In the genomic region with DNA sequence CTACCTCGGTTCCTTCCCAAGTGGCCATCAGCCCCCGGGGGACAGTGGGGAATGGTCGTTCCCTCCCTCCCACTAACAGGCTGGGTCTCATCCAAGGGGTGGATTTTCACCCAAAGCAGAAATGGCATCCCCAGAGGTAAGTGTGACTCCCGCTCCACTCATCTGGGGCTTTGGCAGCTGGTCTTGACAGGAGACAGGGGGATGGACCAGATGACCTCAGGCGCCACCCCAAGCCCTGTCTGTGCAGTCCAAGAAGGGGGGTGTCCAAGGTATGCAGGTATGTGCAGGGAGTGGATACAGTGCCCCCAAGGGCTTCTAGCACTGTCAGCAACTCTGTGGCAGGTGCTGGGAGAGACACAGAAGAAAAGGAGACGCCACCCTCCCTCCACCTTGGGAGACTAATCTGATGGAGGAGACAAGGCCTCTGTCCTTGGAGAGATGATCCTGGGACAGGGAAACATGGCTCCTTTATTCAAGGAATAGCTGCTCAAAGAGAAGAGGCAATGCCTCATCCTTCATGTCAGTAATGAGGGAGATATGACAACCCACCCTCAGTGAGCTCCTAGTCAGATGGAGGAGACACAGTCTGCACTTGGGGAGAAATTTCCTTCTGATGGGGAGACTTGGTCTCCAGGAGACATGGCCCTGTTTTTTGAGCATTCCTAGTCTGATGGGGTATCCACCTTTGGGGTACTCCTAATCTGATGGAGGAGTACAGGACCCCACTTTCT, we compare ENCODE assay signal across 29 cellular contexts. TPM values are rescaled to one million over a fixed set of nuclear protein-coding genes. Genes with fewer than 3 reads are reported as not detected.
DNase-seq lines count a peak whose midpoint lies in the region; ATAC-seq, FAIRE-seq and TF ChIP-seq lines count a peak whose summit lies in the region.
"Had no signal": no experiment of that assay in that cellular context is flagged by ENCODE, and none has a peak within 500 bp of the region (broad histone marks: within the 10 kb centered on the region; RNA-seq: fewer than 3 reads in every experiment).

No MANE protein-coding gene starts in this region.

- FAIRE-seq in K562 (lab: Jason Lieb, UNC) = no peak
- FAIRE-seq: A204.1, GM12891, GM18507 had no signal

- H3K9me2 ChIP-seq in PC-3 (replicated peaks; ENCODE audit: low read length) = no peaks in the 10 kb centered on the region

- intact Hi-C loops in right cardiac atrium (cut with DNase I) (no loop called here), heart left ventricle (cut with DNase I) (no loop called here), K562 (cut with micrococcal nuclease) (no loop called here), PC-3 (cut with micrococcal nuclease) (no loop called here)

- no peak overlapping the region for H3K9ac ChIP-seq in K562 (ENCODE audit: insufficient read depth in 1 of 2, low read depth in 2 of 2, low read length in 2 of 2)
- H3K9ac ChIP-seq in PC-3 (ENCODE audit: low read length) = no peak overlapping the region
- H3K9ac ChIP-seq: BLaER1 treated with 17β-estradiol and CSF1 and Interleukin-3, amounts not matched to agents 10 nM and 100 nM had no signal

- no peak for TF ChIP-seq EP300 in K562 (IDR thresholded peaks at IDR 0.05; ENCODE audit: low read length)

- H3K4me2 ChIP-seq in K562 (ENCODE audit: insufficient read depth, low read length) (no peak overlapping the region), osteoblast (ENCODE audit: insufficient read depth, low read length) (no peak overlapping the region), PC-3 (ENCODE audit: low read length) (no peak overlapping the region)
- H3K4me2 ChIP-seq: BLaER1 treated with 17β-estradiol and CSF1 and Interleukin-3, amounts not matched to agents 10 nM and 100 nM; GM23338 had no signal

- H3K27ac ChIP-seq in right cardiac atrium (ENCODE audit: low read length) = no peak overlapping the region
- H3K27ac ChIP-seq in heart left ventricle = no peak overlapping the region
- H3K27ac ChIP-seq in K562 (ENCODE audit: extremely low read depth, low read depth, low read length) = no peak overlapping the region
- no peak overlapping the region for H3K27ac ChIP-seq in osteoblast (ENCODE audit: low read depth, low read length)
- no peak overlapping the region for H3K27ac ChIP-seq in PC-3 (ENCODE audit: low read length)
- H3K27ac ChIP-seq: 22Rv1; BLaER1 treated with 17β-estradiol and CSF1 and Interleukin-3, amounts not matched to agents 10 nM and 100 nM had no signal

- no peaks in the 10 kb centered on the region for H3K27me3 ChIP-seq in right cardiac atrium (ENCODE audit: control insufficient read depth, insufficient read depth)
- no peaks in the 10 kb centered on the region for H3K27me3 ChIP-seq in heart left ventricle
- H3K27me3 ChIP-seq in K562 (ENCODE audit: control insufficient read depth in 2 of 2, insufficient read depth in 2 of 2, low read length in 2 of 2) = no peaks in the 10 kb centered on the region
- H3K27me3 ChIP-seq in osteoblast (ENCODE audit: insufficient read depth, low read length) = no peaks in the 10 kb centered on the region
- H3K27me3 ChIP-seq in PC-3 (ENCODE audit: low read length) = no peaks in the 10 kb centered on the region
- H3K27me3 ChIP-seq: BE2C; BLaER1 treated with 17β-estradiol and CSF1 and Interleukin-3, amounts not matched to agents 10 nM and 100 nM had no signal

- CTCF ChIA-PET in K562 (lab: Yijun Ruan, JAX; ENCODE audit: low intra/inter-chr PET ratio) (no interaction called here), PC-3 (lab: Charles Lee) (no interaction called here)

- peak in 2 of 3 donors; percentile 10 to 13 for DNase-seq in right cardiac atrium
- no peak for DNase-seq in heart left ventricle
- no peak for DNase-seq in K562 (ENCODE audit: extremely low read depth in 1 of 4, low spot score in 3 of 4)
- DNase-seq in osteoblast (ENCODE audit: insufficient read length, low spot score, missing footprints) = peak; percentile 59
- DNase-seq in dedifferentiated amniotic fluid mesenchymal stem cell (ENCODE audit: extremely low spot score) = no peak
- no peak for DNase-seq in PC-3
- DNase-seq: ACHN; AML-193; BE2C; Calu3; CD4-positive, alpha-beta T cell; CD8-positive, alpha-beta memory T cell; COR-L47; DMS53; DMS79 treated with DMSO at 0.1 percent for 48 hours; GF-D8; H9 had no signal

- TF ChIP-seq CTCF in heart left ventricle (IDR thresholded peaks at IDR 0.05) (no peak), K562 (IDR thresholded peaks at IDR 0.05 in 2 of 3, conservative IDR thresholded peaks at IDR 0.05 in 1 of 3; ENCODE audit: insufficient read depth in 2 of 3, low read depth in 1 of 3, low read length in 3 of 3) (no peak), osteoblast (IDR thresholded peaks at IDR 0.05; ENCODE audit: extremely low read depth, low read depth, low read length) (no peak), PC-3 (conservative IDR thresholded peaks at IDR 0.05; ENCODE audit: low read depth, low read length) (no peak)

- no peak for TF ChIP-seq RAD21 in K562 (CRISPR knock-in tag; conservative IDR thresholded peaks at IDR 0.05 in 1 of 2, IDR thresholded peaks at IDR 0.05 in 1 of 2)

- no peaks in the 10 kb centered on the region for H3F3A ChIP-seq in PC-3 (ENCODE audit: low read length, unreplicated experiment)

- no peak overlapping the region for H3K4me3 ChIP-seq in right cardiac atrium (ENCODE audit: low read length)
- H3K4me3 ChIP-seq in heart left ventricle = no peak overlapping the region
- H3K4me3 ChIP-seq in K562 = no peak overlapping the region
- H3K4me3 ChIP-seq in osteoblast (ENCODE audit: insufficient read depth, low read length) = no peak overlapping the region
- H3K4me3 ChIP-seq in PC-3 (ENCODE audit: low read length) = no peak overlapping the region
- H3K4me3 ChIP-seq: BLaER1 treated with 17β-estradiol and CSF1 and Interleukin-3, amounts not matched to agents 10 nM and 100 nM; GM23338 had no signal

- H3K79me2 ChIP-seq in K562 (ENCODE audit: control insufficient read depth, insufficient read depth, low read length) = no peaks in the 10 kb centered on the region
- no peaks in the 10 kb centered on the region for H3K79me2 ChIP-seq in osteoblast (ENCODE audit: insufficient read depth, low read length)
- H3K79me2 ChIP-seq in PC-3 (ENCODE audit: low read length) = no peaks in the 10 kb centered on the region

- 83% methylated on average over 6 of the region's 6 CpGs for whole genome bisulfite sequencing in right cardiac atrium
- 88 to 92% (median 89%) methylated on average over 6 of the region's 6 CpGs for WGBS in heart left ventricle, 4 donors
- WGBS in K562 (ENCODE audit: insufficient coverage, low coverage, missing lambda C conversion rate) = 41% methylated on average over 6 of the region's 6 CpGs

- H2AFZ ChIP-seq in K562 (ENCODE audit: low read depth, low read length) (no peak overlapping the region), osteoblast (ENCODE audit: low read length) (no peak overlapping the region), PC-3 (ENCODE audit: low read length) (no peak overlapping the region)
- H2AFZ ChIP-seq: GM23338 had no signal

- no peaks in the 10 kb centered on the region for H3K4me1 ChIP-seq in right cardiac atrium (ENCODE audit: control insufficient read depth, insufficient read depth, low read length)
- H3K4me1 ChIP-seq in heart left ventricle = peaks cover 0 to 4% (median 0%) of the 10 kb centered on the region in 12 donors
- H3K4me1 ChIP-seq in K562 (replicated peaks in 1 of 2; ENCODE audit: control insufficient read depth in 2 of 2, insufficient read depth in 2 of 2, low read length in 2 of 2) = peaks cover 0 to 14% of the 10 kb centered on the region in 2 experiments; a peak in 4 of 5 replicates
- no peaks in the 10 kb centered on the region for H3K4me1 ChIP-seq in osteoblast (ENCODE audit: insufficient read depth, low read length)
- H3K4me1 ChIP-seq in PC-3 (ENCODE audit: insufficient read depth, low read length) = no peaks in the 10 kb centered on the region
- H3K4me1 ChIP-seq: BE2C had no signal

- H3K9me1 ChIP-seq in K562 (ENCODE audit: control insufficient read depth, insufficient read depth, low read length) = no peaks in the 10 kb centered on the region

- no peaks in the 10 kb centered on the region for H3K36me3 ChIP-seq in heart left ventricle
- H3K36me3 ChIP-seq in K562 (ENCODE audit: control insufficient read depth, insufficient read depth, low read length) = no peaks in the 10 kb centered on the region
- H3K36me3 ChIP-seq in osteoblast (ENCODE audit: insufficient read depth, low read length) = no peaks in the 10 kb centered on the region
- H3K36me3 ChIP-seq in PC-3 (ENCODE audit: low read depth, low read length) = no peaks in the 10 kb centered on the region
- H3K36me3 ChIP-seq: BE2C; BLaER1 treated with 17β-estradiol and CSF1 and Interleukin-3, amounts not matched to agents 10 nM and 100 nM had no signal

- TF ChIP-seq POLR2A in heart left ventricle (IDR thresholded peaks at IDR 0.05) (no peak), K562 (conservative IDR thresholded peaks at IDR 0.05) (no peak)

- H3K9me3 ChIP-seq in right cardiac atrium (ENCODE audit: control insufficient read depth, low read length) = no peaks in the 10 kb centered on the region
- no peaks in the 10 kb centered on the region for H3K9me3 ChIP-seq in heart left ventricle
- no peaks in the 10 kb centered on the region for H3K9me3 ChIP-seq in K562 (replicated peaks; ENCODE audit: control insufficient read depth, insufficient read depth, low read depth, low read length)
- H3K9me3 ChIP-seq in osteoblast (ENCODE audit: low read depth, low read length) = no peaks in the 10 kb centered on the region
- no peaks in the 10 kb centered on the region for H3K9me3 ChIP-seq in PC-3 (ENCODE audit: low read length)
- H3K9me3 ChIP-seq: BE2C; BLaER1 treated with 17β-estradiol and CSF1 and Interleukin-3, amounts not matched to agents 10 nM and 100 nM had no signal

- POLR2A ChIA-PET in K562 (lab: Yijun Ruan, JAX) (interaction anchor here (0.6 to 0.9 kb wide), 3 partner anchors 10 to 124 kb away, joined by 4 read pairs; no protein-coding TSS in a partner anchor), PC-3 (lab: Charles Lee; ENCODE audit: unreplicated experiment) (no interaction called here)

- H4K20me1 ChIP-seq in K562 (replicated peaks; ENCODE audit: control insufficient read depth, insufficient read depth, low read length) = no peaks in the 10 kb centered on the region
- no peaks in the 10 kb centered on the region for H4K20me1 ChIP-seq in osteoblast (ENCODE audit: insufficient read depth, low read length)
- no peaks in the 10 kb centered on the region for H4K20me1 ChIP-seq in PC-3 (ENCODE audit: low read length)
- H4K20me1 ChIP-seq: BLaER1 treated with 17β-estradiol and CSF1 and Interleukin-3, amounts not matched to agents 10 nM and 100 nM had no signal

- in situ Hi-C loops in K562 (cut with MboI) = no loop called here

- no peak for ATAC-seq in right cardiac atrium
- no peak for ATAC-seq in heart left ventricle
- no peak for ATAC-seq in K562
- ATAC-seq in PC-3 = no peak
- no peak for ATAC-seq in HG03520 (IDR thresholded peaks at IDR 0.05; ENCODE audit: unreplicated experiment)
- ATAC-seq: GM23338, HCT116 had no signal

- BruUV-seq in K562 (replicated peaks; lab: Mats Ljungman, UMichigan) (no TSS peak), PC-3 (replicated peaks; lab: Mats Ljungman, UMichigan) (no TSS peak)

RNA-seq across cellular contexts. Expression of gene CEACAM16, which starts 7.7 kb away (rescaled TPM):
- not detected for total RNA-seq in right cardiac atrium
- polyA plus RNA-seq in right cardiac atrium = not detected
- total RNA-seq in heart left ventricle = not detected
- polyA plus RNA-seq in heart left ventricle = not detected
- total RNA-seq in K562 (2011; cell fraction: chromatin; rRNA removed; ENCODE audit: low replicate concordance) = not detected in 2 replicates
- total RNA-seq in K562 (2011; cell fraction: nucleolus; rRNA removed) = not detected in 2 replicates
- total RNA-seq in K562 (2011; cell fraction: nucleoplasm; rRNA removed) = not detected in 2 replicates
- not detected in 2 replicates for total RNA-seq in K562 (2014; rRNA removed)
- not detected in 2 replicates for total RNA-seq in K562 (2014; rRNA removed; fragmentation: Illumina TruSeq; extraction: Trizol)
- total RNA-seq in K562 (2015; rRNA removed; fragmentation: Illumina TruSeq; extraction: Trizol) = not detected in 2 replicates
- total RNA-seq in K562 (2021) = not detected in 2 replicates
- not detected in 2 replicates for polyA plus RNA-seq in K562 (2011; rRNA removed)
- polyA plus RNA-seq in K562 (2011; cell fraction: cytosol; rRNA removed) = not detected in 2 replicates
- not detected in 2 replicates for polyA plus RNA-seq in K562 (2011; cell fraction: nucleus; rRNA removed)
- not detected in 2 replicates for polyA plus RNA-seq in K562 (2012)
- not detected in 2 replicates for polyA plus RNA-seq in K562 (2014; fragmentation: Illumina TruSeq; extraction: Trizol)
- not detected for polyA plus RNA-seq in K562 (2014; fragmentation: Nextera tagmentation; extraction: Ambion mirVana)
- polyA plus RNA-seq in K562 (2014; rRNA removed) = not detected in 2 replicates
- polyA minus RNA-seq in K562 (2011; rRNA and poly(A)+ RNA removed) = not detected in 2 replicates
- not detected in 2 replicates for polyA minus RNA-seq in K562 (2011; cell fraction: cytosol; rRNA and poly(A)+ RNA removed)
- not detected in 2 replicates for polyA minus RNA-seq in K562 (2011; cell fraction: nucleus; rRNA and poly(A)+ RNA removed)
- under 0.01 TPM in 1 of 2 replicates, not detected in the other for total RNA-seq in osteoblast
- total RNA-seq in PC-3 (2014; rRNA removed) = not detected in 2 replicates
- total RNA-seq: CD4-positive, alpha-beta T cell; CD8-positive, alpha-beta memory T cell; Daoy; G401; GM23338; H4; H9 had no signal
- polyA plus RNA-seq: CD14-positive monocyte; CD8-positive, alpha-beta memory T cell; GM23338 had no signal

RNA-seq across cellular contexts. Expression of gene CEACAM19, which starts 35.4 kb away (rescaled TPM):
- total RNA-seq in right cardiac atrium (1 to 10 TPM; 1.8 to 6.1 (median 2.3) TPM), heart left ventricle (1 to 10 TPM; 1.9 to 8.3 (median 5.1) TPM), K562 (2014; rRNA removed) (0.49 TPM in 1 of 2 replicates, not detected in the other), K562 (2014; rRNA removed; fragmentation: Illumina TruSeq; extraction: Trizol) (0.13 and 0.15 TPM in 2 replicates), K562 (2015; rRNA removed; fragmentation: Illumina TruSeq; extraction: Trizol) (0.15 TPM in 1 of 2 replicates, not detected in the other), K562 (2021) (0.09 and 0.29 TPM in 2 replicates), osteoblast (0.72 and 1.2 TPM in 2 replicates), PC-3 (2014; rRNA removed) (2.2 and 4.3 TPM in 2 replicates)
- polyA plus RNA-seq in right cardiac atrium (4.4 TPM), heart left ventricle (10 to 100 TPM in 1 of 2 donors, 1 to 10 TPM in 1; 5.1 to 12.8 TPM), K562 (2011; rRNA removed) (0.17 and 0.31 TPM in 2 replicates), K562 (2014; fragmentation: Illumina TruSeq; extraction: Trizol) (0.17 and 0.30 TPM in 2 replicates), K562 (2014; fragmentation: Nextera tagmentation; extraction: Ambion mirVana) (not detected), K562 (2014; rRNA removed) (0.50 TPM in 1 of 2 replicates, not detected in the other)
- 0.65 and 0.67 TPM in 2 replicates for total RNA-seq in K562 (2011; cell fraction: chromatin; rRNA removed; ENCODE audit: low replicate concordance)
- 0.67 and 0.79 TPM in 2 replicates for total RNA-seq in K562 (2011; cell fraction: nucleolus; rRNA removed)
- not detected in 2 replicates for total RNA-seq in K562 (2011; cell fraction: nucleoplasm; rRNA removed)
- polyA plus RNA-seq in K562 (2011; cell fraction: cytosol; rRNA removed) = 0.06 TPM in 1 of 2 replicates, not detected in the other
- 1.1 and 1.3 TPM in 2 replicates for polyA plus RNA-seq in K562 (2011; cell fraction: nucleus; rRNA removed)
- 0.25 and 2.0 TPM in 2 replicates for polyA plus RNA-seq in K562 (2012)
- polyA minus RNA-seq in K562 (2011; rRNA and poly(A)+ RNA removed) = 0.24 TPM in 1 of 2 replicates, not detected in the other
- not detected in 2 replicates for polyA minus RNA-seq in K562 (2011; cell fraction: cytosol; rRNA and poly(A)+ RNA removed)
- 0.44 and 0.54 TPM in 2 replicates for polyA minus RNA-seq in K562 (2011; cell fraction: nucleus; rRNA and poly(A)+ RNA removed)
- polyA plus RNA-seq: CD14-positive monocyte; CD8-positive, alpha-beta memory T cell had no signal

RNA-seq across cellular contexts. Expression of gene BCL3, which starts 41.8 kb away (rescaled TPM):
- total RNA-seq in right cardiac atrium (10 to 100 TPM; 14.9 to 39.4 (median 17.9) TPM), heart left ventricle (10 to 100 TPM; 11.7 to 90.5 (median 22.9) TPM), K562 (2014; rRNA removed) (1.1 TPM in 2 replicates), K562 (2014; rRNA removed; fragmentation: Illumina TruSeq; extraction: Trizol) (0.07 TPM in 1 of 2 replicates, not detected in the other), K562 (2015; rRNA removed; fragmentation: Illumina TruSeq; extraction: Trizol) (0.33 and 0.72 TPM in 2 replicates), K562 (2021) (1.9 and 2.4 TPM in 2 replicates), osteoblast (6.5 and 7.2 TPM in 2 replicates), PC-3 (2014; rRNA removed) (22.9 and 25.5 TPM in 2 replicates)
- polyA plus RNA-seq in right cardiac atrium (25.8 TPM), heart left ventricle (10 to 100 TPM; 18.6 to 18.9 TPM), K562 (2011; rRNA removed) (0.28 and 1.2 TPM in 2 replicates), K562 (2014; fragmentation: Illumina TruSeq; extraction: Trizol) (0.67 and 0.93 TPM in 2 replicates), K562 (2014; fragmentation: Nextera tagmentation; extraction: Ambion mirVana) (under 1 TPM in 1 of 2 experiments, not detected in 1; 0.03 TPM), K562 (2014; rRNA removed) (0.97 and 2.4 TPM in 2 replicates)
- 3.7 and 11.5 TPM in 2 replicates for total RNA-seq in K562 (2011; cell fraction: chromatin; rRNA removed; ENCODE audit: low replicate concordance)
- 6.4 and 6.8 TPM in 2 replicates for total RNA-seq in K562 (2011; cell fraction: nucleolus; rRNA removed)
- 2.5 and 7.1 TPM in 2 replicates for total RNA-seq in K562 (2011; cell fraction: nucleoplasm; rRNA removed)
- polyA plus RNA-seq in K562 (2011; cell fraction: cytosol; rRNA removed) = 0.43 and 2.4 TPM in 2 replicates
- polyA plus RNA-seq in K562 (2011; cell fraction: nucleus; rRNA removed) = 5.5 and 6.5 TPM in 2 replicates
- polyA plus RNA-seq in K562 (2012) = 2.5 and 9.1 TPM in 2 replicates
- polyA minus RNA-seq in K562 (2011; rRNA and poly(A)+ RNA removed) = 0.21 TPM in 1 of 2 replicates, not detected in the other
- 2.5 TPM in 2 replicates for polyA minus RNA-seq in K562 (2011; cell fraction: cytosol; rRNA and poly(A)+ RNA removed)
- polyA minus RNA-seq in K562 (2011; cell fraction: nucleus; rRNA and poly(A)+ RNA removed) = 0.78 and 2.3 TPM in 2 replicates

Comparison
In these comparisons a context has a peak if more than half of its experiments do, and no peak if none do; other contexts are left out.
1. DNase-seq: peak in right cardiac atrium (2 of 3) and osteoblast (single experiment); none in heart left ventricle (0 of 5), K562 (0 of 4), dedifferentiated amniotic fluid mesenchymal stem cell (single experiment) and PC-3 (single experiment).